Comparison of ENCODE assay signal across 1 cellular context in the genomic region with DNA sequence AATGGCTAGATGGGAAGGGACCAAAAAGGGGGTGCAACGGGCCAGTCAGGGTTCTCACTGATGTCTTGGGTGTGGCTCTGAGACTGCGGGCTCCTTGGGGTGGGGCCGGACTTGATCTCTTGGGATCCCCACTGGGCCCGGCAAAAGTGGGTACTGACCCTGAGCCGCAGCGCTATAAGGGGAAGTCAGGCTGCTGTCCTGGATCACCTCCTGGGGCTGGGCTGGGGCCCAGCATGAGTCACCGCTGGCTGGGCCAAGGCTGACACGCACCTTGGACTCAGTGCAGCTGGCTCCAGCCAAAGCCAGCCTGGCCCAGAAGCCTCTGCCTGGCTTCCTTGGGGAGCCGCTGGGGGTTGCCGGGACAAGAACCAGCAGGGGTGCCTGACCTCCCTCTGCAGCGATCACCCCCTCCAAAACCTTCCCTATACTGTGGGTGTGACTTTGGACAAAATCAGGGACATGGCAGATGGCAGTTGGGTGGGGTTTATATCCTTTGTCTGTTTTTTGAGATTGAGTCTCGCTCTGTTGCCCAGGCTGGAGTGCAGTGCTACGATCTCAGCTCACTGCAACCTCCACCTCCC.
TF ChIP-seq lines count a peak whose summit lies in the region.

No MANE protein-coding gene starts in this region.

TF ChIP-seq in HepG2, 621 proteins besides CTCF, POLR2A, EP300 and RAD21 (continued from another document and continues in another):
- TF ChIP-seq, protein P1, sequence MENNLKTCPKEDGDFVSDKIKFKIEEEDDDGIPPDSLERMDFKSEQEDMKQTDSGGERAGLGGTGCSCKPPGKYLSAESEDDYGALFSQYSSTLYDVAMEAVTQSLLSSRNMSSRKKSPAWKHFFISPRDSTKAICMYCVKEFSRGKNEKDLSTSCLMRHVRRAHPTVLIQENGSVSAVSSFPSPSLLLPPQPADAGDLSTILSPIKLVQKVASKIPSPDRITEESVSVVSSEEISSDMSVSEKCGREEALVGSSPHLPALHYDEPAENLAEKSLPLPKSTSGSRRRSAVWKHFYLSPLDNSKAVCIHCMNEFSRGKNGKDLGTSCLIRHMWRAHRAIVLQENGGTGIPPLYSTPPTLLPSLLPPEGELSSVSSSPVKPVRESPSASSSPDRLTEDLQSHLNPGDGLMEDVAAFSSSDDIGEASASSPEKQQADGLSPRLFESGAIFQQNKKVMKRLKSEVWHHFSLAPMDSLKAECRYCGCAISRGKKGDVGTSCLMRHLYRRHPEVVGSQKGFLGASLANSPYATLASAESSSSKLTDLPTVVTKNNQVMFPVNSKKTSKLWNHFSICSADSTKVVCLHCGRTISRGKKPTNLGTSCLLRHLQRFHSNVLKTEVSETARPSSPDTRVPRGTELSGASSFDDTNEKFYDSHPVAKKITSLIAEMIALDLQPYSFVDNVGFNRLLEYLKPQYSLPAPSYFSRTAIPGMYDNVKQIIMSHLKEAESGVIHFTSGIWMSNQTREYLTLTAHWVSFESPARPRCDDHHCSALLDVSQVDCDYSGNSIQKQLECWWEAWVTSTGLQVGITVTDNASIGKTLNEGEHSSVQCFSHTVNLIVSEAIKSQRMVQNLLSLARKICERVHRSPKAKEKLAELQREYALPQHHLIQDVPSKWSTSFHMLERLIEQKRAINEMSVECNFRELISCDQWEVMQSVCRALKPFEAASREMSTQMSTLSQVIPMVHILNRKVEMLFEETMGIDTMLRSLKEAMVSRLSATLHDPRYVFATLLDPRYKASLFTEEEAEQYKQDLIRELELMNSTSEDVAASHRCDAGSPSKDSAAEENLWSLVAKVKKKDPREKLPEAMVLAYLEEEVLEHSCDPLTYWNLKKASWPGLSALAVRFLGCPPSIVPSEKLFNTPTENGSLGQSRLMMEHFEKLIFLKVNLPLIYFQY (CRISPR knock-in tag; IDR thresholded peaks at IDR 0.05; ENCODE audit: borderline replicate concordance), result peak; percentile 98
- TF ChIP-seq ZNF138 (CRISPR knock-in tag; IDR thresholded peaks at IDR 0.05; ENCODE audit: low read depth) (no peak), NPAS2 (CRISPR knock-in tag; IDR thresholded peaks at IDR 0.05; ENCODE audit: borderline replicate concordance) (no peak), ZFX (CRISPR knock-in tag; IDR thresholded peaks at IDR 0.05; ENCODE audit: low read depth) (peak; percentile 65), MYC (CRISPR knock-in tag; IDR thresholded peaks at IDR 0.05; ENCODE audit: borderline replicate concordance) (0 out of 2 replicates have a peak, but pooled peaks have one; percentile 33), ZNF296 (CRISPR knock-in tag; conservative IDR thresholded peaks at IDR 0.05) (no peak), KLF12 (CRISPR knock-in tag; IDR thresholded peaks at IDR 0.05; ENCODE audit: borderline replicate concordance) (no peak), ZMYM2 (CRISPR knock-in tag; IDR thresholded peaks at IDR 0.05) (peak; percentile 73; the same call in 1 of the 2 replicates), FOSL2 (CRISPR knock-in tag; IDR thresholded peaks at IDR 0.05) (peak; percentile 99), CREM (IDR thresholded peaks at IDR 0.05) (peak; percentile 32; the same call in 1 of the 2 replicates), CREM (CRISPR knock-in tag; IDR thresholded peaks at IDR 0.05) (no peak), SKI (IDR thresholded peaks at IDR 0.05; ENCODE audit: partially characterized antibody) (peak; percentile 43), ZMAT3 (CRISPR knock-in tag; conservative IDR thresholded peaks at IDR 0.05) (0 out of 2 replicates have a peak, but pooled peaks have one; percentile 30), SKIL (CRISPR knock-in tag; IDR thresholded peaks at IDR 0.05; ENCODE audit: borderline replicate concordance) (no peak), ATF7-NPFF (CRISPR knock-in tag; IDR thresholded peaks at IDR 0.05; ENCODE audit: low read depth) (0 out of 2 replicates have a peak, but pooled peaks have one; percentile 41), ZNF264 (CRISPR knock-in tag; IDR thresholded peaks at IDR 0.05) (0 out of 2 replicates have a peak, but pooled peaks have one; percentile 23), ZBTB7B (CRISPR knock-in tag; IDR thresholded peaks at IDR 0.05) (peak; percentile 32; the same call in 1 of the 2 replicates), MAFG (CRISPR knock-in tag; IDR thresholded peaks at IDR 0.05) (no peak), FOXP4 (CRISPR knock-in tag; IDR thresholded peaks at IDR 0.05) (peak; percentile 71), ZNF841 (CRISPR knock-in tag; IDR thresholded peaks at IDR 0.05; ENCODE audit: borderline replicate concordance) (no peak), NR1H2 (CRISPR knock-in tag; IDR thresholded peaks at IDR 0.05; ENCODE audit: borderline replicate concordance, low read depth) (no peak), POLR2G (IDR thresholded peaks at IDR 0.05; ENCODE audit: low read depth, low read length) (peak; percentile 63), KDM5A (IDR thresholded peaks at IDR 0.05; ENCODE audit: borderline replicate concordance, low read length) (no peak), PAF1 (CRISPR knock-in tag; IDR thresholded peaks at IDR 0.05) (no peak), ZFP41 (CRISPR knock-in tag; IDR thresholded peaks at IDR 0.05; ENCODE audit: borderline replicate concordance) (no peak), ELF1 (CRISPR knock-in tag; IDR thresholded peaks at IDR 0.05) (no peak), CEBPG (CRISPR knock-in tag; IDR thresholded peaks at IDR 0.05) (no peak), ZNF430 (CRISPR knock-in tag; IDR thresholded peaks at IDR 0.05) (no peak), ZNF749 (CRISPR knock-in tag; IDR thresholded peaks at IDR 0.05; ENCODE audit: borderline replicate concordance) (no peak)
- TF ChIP-seq, protein P2, sequence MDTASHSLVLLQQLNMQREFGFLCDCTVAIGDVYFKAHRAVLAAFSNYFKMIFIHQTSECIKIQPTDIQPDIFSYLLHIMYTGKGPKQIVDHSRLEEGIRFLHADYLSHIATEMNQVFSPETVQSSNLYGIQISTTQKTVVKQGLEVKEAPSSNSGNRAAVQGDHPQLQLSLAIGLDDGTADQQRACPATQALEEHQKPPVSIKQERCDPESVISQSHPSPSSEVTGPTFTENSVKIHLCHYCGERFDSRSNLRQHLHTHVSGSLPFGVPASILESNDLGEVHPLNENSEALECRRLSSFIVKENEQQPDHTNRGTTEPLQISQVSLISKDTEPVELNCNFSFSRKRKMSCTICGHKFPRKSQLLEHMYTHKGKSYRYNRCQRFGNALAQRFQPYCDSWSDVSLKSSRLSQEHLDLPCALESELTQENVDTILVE (CRISPR knock-in tag; IDR thresholded peaks at IDR 0.05), result no peak
- TF ChIP-seq, protein P3, sequence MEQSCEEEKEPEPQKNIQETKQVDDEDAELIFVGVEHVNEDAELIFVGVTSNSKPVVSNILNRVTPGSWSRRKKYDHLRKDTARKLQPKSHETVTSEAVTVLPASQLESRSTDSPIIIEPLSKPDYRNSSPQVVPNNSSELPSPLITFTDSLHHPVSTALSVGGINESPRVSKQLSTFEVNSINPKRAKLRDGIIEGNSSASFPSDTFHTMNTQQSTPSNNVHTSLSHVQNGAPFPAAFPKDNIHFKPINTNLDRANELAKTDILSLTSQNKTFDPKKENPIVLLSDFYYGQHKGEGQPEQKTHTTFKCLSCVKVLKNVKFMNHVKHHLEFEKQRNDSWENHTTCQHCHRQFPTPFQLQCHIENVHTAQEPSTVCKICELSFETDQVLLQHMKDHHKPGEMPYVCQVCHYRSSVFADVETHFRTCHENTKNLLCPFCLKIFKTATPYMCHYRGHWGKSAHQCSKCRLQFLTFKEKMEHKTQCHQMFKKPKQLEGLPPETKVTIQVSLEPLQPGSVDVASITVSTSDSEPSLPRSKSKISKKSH (CRISPR knock-in tag; IDR thresholded peaks at IDR 0.05; ENCODE audit: borderline replicate concordance), result no peak; the same call in 1 of the 2 replicates
- TF ChIP-seq, protein P4, sequence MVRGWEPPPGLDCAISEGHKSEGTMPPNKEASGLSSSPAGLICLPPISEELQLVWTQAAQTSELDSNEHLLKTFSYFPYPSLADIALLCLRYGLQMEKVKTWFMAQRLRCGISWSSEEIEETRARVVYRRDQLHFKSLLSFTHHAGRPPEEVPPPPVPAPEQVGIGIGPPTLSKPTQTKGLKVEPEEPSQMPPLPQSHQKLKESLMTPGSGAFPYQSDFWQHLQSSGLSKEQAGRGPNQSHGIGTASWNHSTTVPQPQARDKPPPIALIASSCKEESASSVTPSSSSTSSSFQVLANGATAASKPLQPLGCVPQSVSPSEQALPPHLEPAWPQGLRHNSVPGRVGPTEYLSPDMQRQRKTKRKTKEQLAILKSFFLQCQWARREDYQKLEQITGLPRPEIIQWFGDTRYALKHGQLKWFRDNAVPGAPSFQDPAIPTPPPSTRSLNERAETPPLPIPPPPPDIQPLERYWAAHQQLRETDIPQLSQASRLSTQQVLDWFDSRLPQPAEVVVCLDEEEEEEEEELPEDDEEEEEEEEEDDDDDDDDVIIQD (CRISPR knock-in tag; IDR thresholded peaks at IDR 0.05; ENCODE audit: low read depth), result no peak
- TF ChIP-seq, protein P5, sequence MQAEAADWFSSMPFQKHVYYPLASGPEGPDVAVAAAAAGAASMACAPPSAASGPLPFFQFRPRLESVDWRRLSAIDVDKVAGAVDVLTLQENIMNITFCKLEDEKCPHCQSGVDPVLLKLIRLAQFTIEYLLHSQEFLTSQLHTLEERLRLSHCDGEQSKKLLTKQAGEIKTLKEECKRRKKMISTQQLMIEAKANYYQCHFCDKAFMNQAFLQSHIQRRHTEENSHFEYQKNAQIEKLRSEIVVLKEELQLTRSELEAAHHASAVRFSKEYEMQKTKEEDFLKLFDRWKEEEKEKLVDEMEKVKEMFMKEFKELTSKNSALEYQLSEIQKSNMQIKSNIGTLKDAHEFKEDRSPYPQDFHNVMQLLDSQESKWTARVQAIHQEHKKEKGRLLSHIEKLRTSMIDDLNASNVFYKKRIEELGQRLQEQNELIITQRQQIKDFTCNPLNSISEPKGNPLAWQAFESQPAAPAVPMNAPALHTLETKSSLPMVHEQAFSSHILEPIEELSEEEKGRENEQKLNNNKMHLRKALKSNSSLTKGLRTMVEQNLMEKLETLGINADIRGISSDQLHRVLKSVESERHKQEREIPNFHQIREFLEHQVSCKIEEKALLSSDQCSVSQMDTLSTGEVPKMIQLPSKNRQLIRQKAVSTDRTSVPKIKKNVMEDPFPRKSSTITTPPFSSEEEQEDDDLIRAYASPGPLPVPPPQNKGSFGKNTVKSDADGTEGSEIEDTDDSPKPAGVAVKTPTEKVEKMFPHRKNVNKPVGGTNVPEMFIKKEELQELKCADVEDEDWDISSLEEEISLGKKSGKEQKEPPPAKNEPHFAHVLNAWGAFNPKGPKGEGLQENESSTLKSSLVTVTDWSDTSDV (CRISPR knock-in tag; IDR thresholded peaks at IDR 0.05), result no peak
- TF ChIP-seq, protein P6, sequence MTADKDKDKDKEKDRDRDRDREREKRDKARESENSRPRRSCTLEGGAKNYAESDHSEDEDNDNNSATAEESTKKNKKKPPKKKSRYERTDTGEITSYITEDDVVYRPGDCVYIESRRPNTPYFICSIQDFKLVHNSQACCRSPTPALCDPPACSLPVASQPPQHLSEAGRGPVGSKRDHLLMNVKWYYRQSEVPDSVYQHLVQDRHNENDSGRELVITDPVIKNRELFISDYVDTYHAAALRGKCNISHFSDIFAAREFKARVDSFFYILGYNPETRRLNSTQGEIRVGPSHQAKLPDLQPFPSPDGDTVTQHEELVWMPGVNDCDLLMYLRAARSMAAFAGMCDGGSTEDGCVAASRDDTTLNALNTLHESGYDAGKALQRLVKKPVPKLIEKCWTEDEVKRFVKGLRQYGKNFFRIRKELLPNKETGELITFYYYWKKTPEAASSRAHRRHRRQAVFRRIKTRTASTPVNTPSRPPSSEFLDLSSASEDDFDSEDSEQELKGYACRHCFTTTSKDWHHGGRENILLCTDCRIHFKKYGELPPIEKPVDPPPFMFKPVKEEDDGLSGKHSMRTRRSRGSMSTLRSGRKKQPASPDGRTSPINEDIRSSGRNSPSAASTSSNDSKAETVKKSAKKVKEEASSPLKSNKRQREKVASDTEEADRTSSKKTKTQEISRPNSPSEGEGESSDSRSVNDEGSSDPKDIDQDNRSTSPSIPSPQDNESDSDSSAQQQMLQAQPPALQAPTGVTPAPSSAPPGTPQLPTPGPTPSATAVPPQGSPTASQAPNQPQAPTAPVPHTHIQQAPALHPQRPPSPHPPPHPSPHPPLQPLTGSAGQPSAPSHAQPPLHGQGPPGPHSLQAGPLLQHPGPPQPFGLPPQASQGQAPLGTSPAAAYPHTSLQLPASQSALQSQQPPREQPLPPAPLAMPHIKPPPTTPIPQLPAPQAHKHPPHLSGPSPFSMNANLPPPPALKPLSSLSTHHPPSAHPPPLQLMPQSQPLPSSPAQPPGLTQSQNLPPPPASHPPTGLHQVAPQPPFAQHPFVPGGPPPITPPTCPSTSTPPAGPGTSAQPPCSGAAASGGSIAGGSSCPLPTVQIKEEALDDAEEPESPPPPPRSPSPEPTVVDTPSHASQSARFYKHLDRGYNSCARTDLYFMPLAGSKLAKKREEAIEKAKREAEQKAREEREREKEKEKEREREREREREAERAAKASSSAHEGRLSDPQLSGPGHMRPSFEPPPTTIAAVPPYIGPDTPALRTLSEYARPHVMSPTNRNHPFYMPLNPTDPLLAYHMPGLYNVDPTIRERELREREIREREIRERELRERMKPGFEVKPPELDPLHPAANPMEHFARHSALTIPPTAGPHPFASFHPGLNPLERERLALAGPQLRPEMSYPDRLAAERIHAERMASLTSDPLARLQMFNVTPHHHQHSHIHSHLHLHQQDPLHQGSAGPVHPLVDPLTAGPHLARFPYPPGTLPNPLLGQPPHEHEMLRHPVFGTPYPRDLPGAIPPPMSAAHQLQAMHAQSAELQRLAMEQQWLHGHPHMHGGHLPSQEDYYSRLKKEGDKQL (CRISPR knock-in tag; IDR thresholded peaks at IDR 0.05; ENCODE audit: low read depth), result 0 out of 2 replicates have a peak, but pooled peaks have one; percentile 15
